Comparison of ENCODE assay signal across 23 cellular contexts in the genomic region with DNA sequence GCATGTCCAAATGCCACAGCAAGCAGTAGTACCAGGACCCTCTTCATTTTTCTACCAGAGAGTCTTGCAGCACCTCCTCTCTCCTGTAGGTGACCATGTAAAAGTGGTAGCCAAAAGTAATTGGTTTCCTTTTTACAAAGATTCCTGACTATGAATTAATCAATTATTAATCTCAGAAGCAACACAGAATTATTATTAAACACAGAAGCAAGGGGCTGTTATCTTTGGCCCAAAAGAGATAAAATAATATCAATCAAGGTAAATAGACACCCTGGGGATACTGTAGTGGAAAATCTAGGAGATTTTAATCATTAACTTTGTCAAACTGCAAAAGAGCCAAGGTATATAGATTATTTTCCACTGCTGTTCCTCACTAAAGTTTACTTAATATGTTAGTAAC. TPM values are rescaled to one million over a fixed set of nuclear protein-coding genes. Genes with fewer than 3 reads are reported as not detected.
DNase-seq lines count a peak whose midpoint lies in the region; ATAC-seq and TF ChIP-seq lines count a peak whose summit lies in the region.
"Had no signal": no experiment of that assay in that cellular context is flagged by ENCODE, and none has a peak within 500 bp of the region (broad histone marks: within the 10 kb centered on the region; RNA-seq: fewer than 3 reads in every experiment).

A gene with protein sequence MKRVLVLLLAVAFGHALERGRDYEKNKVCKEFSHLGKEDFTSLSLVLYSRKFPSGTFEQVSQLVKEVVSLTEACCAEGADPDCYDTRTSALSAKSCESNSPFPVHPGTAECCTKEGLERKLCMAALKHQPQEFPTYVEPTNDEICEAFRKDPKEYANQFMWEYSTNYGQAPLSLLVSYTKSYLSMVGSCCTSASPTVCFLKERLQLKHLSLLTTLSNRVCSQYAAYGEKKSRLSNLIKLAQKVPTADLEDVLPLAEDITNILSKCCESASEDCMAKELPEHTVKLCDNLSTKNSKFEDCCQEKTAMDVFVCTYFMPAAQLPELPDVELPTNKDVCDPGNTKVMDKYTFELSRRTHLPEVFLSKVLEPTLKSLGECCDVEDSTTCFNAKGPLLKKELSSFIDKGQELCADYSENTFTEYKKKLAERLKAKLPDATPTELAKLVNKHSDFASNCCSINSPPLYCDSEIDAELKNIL (minus strand): TSS at position 108 of the 400 bp plus-strand sequence. CDS start 61 bp downstream, at position 47.

- no peaks in the 10 kb centered on the region for H3K36me3 ChIP-seq in BE2C
- H3K36me3 ChIP-seq in OCI-LY1 (ENCODE audit: insufficient read depth, low read length): no peaks in the 10 kb centered on the region
- H3K36me3 ChIP-seq: HAP-1, SJCRH30 had no signal

- no peak for DNase-seq in BE2C
- no peak for DNase-seq in epithelial cell of proximal tubule (ENCODE audit: low read depth)
- DNase-seq in mucosa of gallbladder (ENCODE audit: low spot score): no peak
- no peak for DNase-seq in foreskin melanocyte
- no peak for DNase-seq in NCI-H1092 (lab: John Stamatoyannopoulos, UW)
- DNase-seq in stimulated activated CD4-positive, alpha-beta T cell treated with anti-CD3 and anti-CD28 coated beads, Interleukin-4, amount 100 ng/mL, for 24 hours: no peak
- DNase-seq: C1 segment of cervical spinal cord; DMS 273 treated with DMSO at 0.1 percent for 48 hours; EL; KBM-7; MV-4-11; NCI-H1417 treated with DMSO at 0.1 percent for 48 hours; NCI-H2029; NCI-H2171; NCI-H446 treated with DMSO at 0.1 percent for 48 hours; NK-92 treated with Interleukin-12 subunit alpha and Interleukin-12 subunit beta, amount 100 ng/mL, for 24 hours; OCI-M1; RPMI8226; SJCRH30 had no signal

- H3K4me3 ChIP-seq in BE2C (ENCODE audit: low read depth, low read length) (no peak within 1 kb of the TSS), OCI-LY1 (ENCODE audit: low read depth, low read length, poor library complexity, severe bottlenecking) (no peak within 1 kb of the TSS), epithelial cell of proximal tubule (ENCODE audit: low read depth, low read length) (no peak within 1 kb of the TSS)
- H3K4me3 ChIP-seq: A549, HAP-1, SJCRH30 had no signal

- 0 out of 2 replicates have a peak, but pooled peaks have one; percentile 7 for TF ChIP-seq CTCF in BE2C (IDR thresholded peaks at IDR 0.05; ENCODE audit: low read depth, low read length)
- 0 out of 2 replicates have a peak, but pooled peaks have one; percentile 6 for TF ChIP-seq CTCF in OCI-LY1 (IDR thresholded peaks at IDR 0.05; ENCODE audit: low read length)
- TF ChIP-seq CTCF in epithelial cell of proximal tubule (conservative IDR thresholded peaks at IDR 0.05; ENCODE audit: low read depth, low read length): peak; percentile 27

- H3K4me1 ChIP-seq in BE2C (no peaks in the 10 kb centered on the region), OCI-LY1 (ENCODE audit: insufficient read depth, low read length, severe bottlenecking) (no peaks in the 10 kb centered on the region)
- H3K4me1 ChIP-seq: A549, HAP-1, SJCRH30 had no signal

- no peaks in the 10 kb centered on the region for H3F3A ChIP-seq in OCI-LY1 (ENCODE audit: insufficient read depth, low read length)

- H3K27me3 ChIP-seq in BE2C (no peaks in the 10 kb centered on the region), OCI-LY1 (ENCODE audit: insufficient read depth, low read length) (no peaks in the 10 kb centered on the region)
- H3K27me3 ChIP-seq: SJCRH30 had no signal

- no peak within 1 kb of the TSS for H3K9ac ChIP-seq in OCI-LY1 (ENCODE audit: low read length)

- H3K9me3 ChIP-seq in BE2C (no peaks in the 10 kb centered on the region), OCI-LY1 (ENCODE audit: low read length) (no peaks in the 10 kb centered on the region)
- H3K9me3 ChIP-seq: A549, HAP-1, SJCRH30 had no signal

- H4K20me1 ChIP-seq in OCI-LY1 (ENCODE audit: insufficient read depth, low read length): no peaks in the 10 kb centered on the region

- H2AFZ ChIP-seq in OCI-LY1 (ENCODE audit: low read length): no peak within 1 kb of the TSS

- no peak within 1 kb of the TSS for H3K27ac ChIP-seq in OCI-LY1 (ENCODE audit: low read depth, low read length, poor library complexity, severe bottlenecking)
- H3K27ac ChIP-seq: A549, SJCRH30 had no signal

- no peaks in the 10 kb centered on the region for H3K9me2 ChIP-seq in OCI-LY1 (ENCODE audit: low read depth, low read length)

- H3K4me2 ChIP-seq in OCI-LY1 (ENCODE audit: low read length): no peak within 1 kb of the TSS
- H3K4me2 ChIP-seq: A549 had no signal

- ATAC-seq in GM19351 (IDR thresholded peaks at IDR 0.05; ENCODE audit: unreplicated experiment): no peak
- ATAC-seq: A549 had no signal

- no peaks in the 10 kb centered on the region for H3K79me2 ChIP-seq in OCI-LY1 (ENCODE audit: insufficient read depth, low read length)

RNA-seq across cellular contexts. Expression of the gene that starts here (rescaled TPM):
- not detected for polyA plus RNA-seq in BE2C (2012; ENCODE audit: insufficient read depth, insufficient read length, low read depth)
- total RNA-seq in epithelial cell of proximal tubule: not detected in 2 replicates
- total RNA-seq in mucosa of gallbladder: 2,230 TPM
- total RNA-seq: SJCRH30 had no signal
- polyA plus RNA-seq: A549 had no signal

Comparison
In these comparisons a context has a peak if more than half of its experiments do, and no peak if none do; other contexts are left out.
1. RNA of the gene that starts here (total RNA-seq): 2,230 TPM in mucosa of gallbladder (single experiment); not detected in epithelial cell of proximal tubule; every median in the first group is over 1,000 times any median in the second.
2. Peak in every context shown above with its lines, with median percentiles within 50 percentile points of each other: CTCF ChIP-seq.